ENCODE assay signal across 8 cellular contexts in genomic region chr11:46242961-46243795, GRCh38. TPM values are rescaled to one million over a fixed set of nuclear protein-coding genes. Genes with fewer than 3 reads are reported as not detected.
DNase-seq lines count a peak whose midpoint lies in the region; ATAC-seq and TF ChIP-seq lines count a peak whose summit lies in the region.

No MANE protein-coding gene starts in this region.

- TF ChIP-seq POLR2A in IMR-90 (IDR thresholded peaks at IDR 0.05; ENCODE audit: low read depth, low read length) = peak; percentile 80

- H3K9ac ChIP-seq in IMR-90 (ENCODE audit: low read depth, low read length) = peak overlapping the region; percentile 91

- H3K36me3 ChIP-seq in IMR-90 (ENCODE audit: control insufficient read depth, insufficient read depth, low read length) = no peaks in the 10 kb centered on the region

- H3K14ac ChIP-seq in IMR-90 (replicated peaks; ENCODE audit: low read depth, low read length) = peak overlapping the region; percentile 100

- in situ Hi-C loops in IMR-90 (cut with MboI; ENCODE audit: low sequenced_read_pairs) = loop anchor here (5.0 kb wide), 1 partner anchor 39 kb away; no protein-coding TSS in a partner anchor

- H3K18ac ChIP-seq in IMR-90 (ENCODE audit: low read depth, low read length) = peak overlapping the region; percentile 91

- WGBS in IMR-90 (ENCODE audit: extremely low coverage in 2 of 2, insufficient read length in 1 of 2), 2 experiments = 1% methylated on average over 16 of the region's 46 CpGs; no CpG with 5 or more reads in 1 of the 2 experiments

- TF ChIP-seq RAD21 in IMR-90 (IDR thresholded peaks at IDR 0.05; ENCODE audit: low read length) = no peak

- H2BK15ac ChIP-seq in IMR-90 (ENCODE audit: low read depth, low read length) = peak overlapping the region; percentile 96

- H4K5ac ChIP-seq in IMR-90 (ENCODE audit: low read depth, low read length) = peak overlapping the region; percentile 95

- TF ChIP-seq CTCF in IMR-90 (conservative IDR thresholded peaks at IDR 0.05; ENCODE audit: low read depth, low read length) (no peak), epithelial cell of proximal tubule (conservative IDR thresholded peaks at IDR 0.05; ENCODE audit: low read depth, low read length) (no peak)

- H2AFZ ChIP-seq in IMR-90 (replicated peaks; ENCODE audit: low read length, poor library complexity) = peak overlapping the region; percentile 91

- BruUV-seq in IMR-90 (replicated peaks; lab: Mats Ljungman, UMichigan) = no TSS peak

- peaks cover 15% of the 10 kb centered on the region for H3K9me1 ChIP-seq in IMR-90 (ENCODE audit: insufficient read depth, low read length)

- H3K4ac ChIP-seq in IMR-90 (ENCODE audit: low read depth, low read length) = peak overlapping the region; percentile 100

- peaks cover 23% of the 10 kb centered on the region for H3K4me1 ChIP-seq in IMR-90 (ENCODE audit: control insufficient read depth, insufficient read depth, low read length)

- peaks cover 12 to 59% of the 10 kb centered on the region in 2 experiments for H3K79me1 ChIP-seq in IMR-90 (ENCODE audit: low read depth in 1 of 2, low read length in 2 of 2)

- H3K4me3 ChIP-seq in IMR-90 (ENCODE audit: insufficient read depth, low read depth, low read length) = peak overlapping the region; percentile 38
- H3K4me3 ChIP-seq in epithelial cell of proximal tubule (ENCODE audit: low read depth, low read length) = peak overlapping the region; percentile 66

- DNase-seq in D341Med (ENCODE audit: low spot score) (peak; percentile 97), IMR-90 (peak; percentile 97), OCI-M2 (lab: John Stamatoyannopoulos, UW; ENCODE audit: unreplicated experiment) (peak; percentile 61), activated T-cell treated with anti-CD3 and anti-CD28 coated beads for 48 hours (ENCODE audit: low read depth) (peak; percentile 93), epithelial cell of proximal tubule (ENCODE audit: low read depth) (no peak), mucosa of gallbladder (ENCODE audit: low spot score) (peak; percentile 92)
- peak; percentile 89 to 94 for DNase-seq in stimulated activated CD8-positive, alpha-beta memory T cell treated with anti-CD3 and anti-CD28 coated beads, Interleukin-2, amount 100 ng/mL, for 48 hours (ENCODE audit: low read depth in 2 of 2)

- intact Hi-C loops in IMR-90 (cut with micrococcal nuclease) = no loop called here

- peak overlapping the region; percentile 93 for H2BK5ac ChIP-seq in IMR-90 (ENCODE audit: low read depth, low read length, poor library complexity, severe bottlenecking)

- H3K9me3 ChIP-seq in IMR-90 (ENCODE audit: control insufficient read depth, insufficient read depth, low read length) = no peaks in the 10 kb centered on the region

- H4K91ac ChIP-seq in IMR-90 (ENCODE audit: insufficient read depth, low read depth, low read length) = peak overlapping the region; percentile 100

- H2BK120ac ChIP-seq in IMR-90 (ENCODE audit: low read depth, low read length) = peak overlapping the region; percentile 98

- H3K56ac ChIP-seq in IMR-90 (ENCODE audit: extremely low read depth, insufficient read depth, low read length) = peak overlapping the region; percentile 99

- H3K4me2 ChIP-seq in IMR-90 (ENCODE audit: low read depth, low read length) = peak overlapping the region; percentile 78

- peak overlapping the region; percentile 91 to 100 for H4K8ac ChIP-seq in IMR-90 (ENCODE audit: low read depth in 2 of 2, low read length in 2 of 2)

- H3K27me3 ChIP-seq in IMR-90 (ENCODE audit: control insufficient read depth, insufficient read depth, low read length) = no peaks in the 10 kb centered on the region

- dilution Hi-C loops in IMR-90 (cut with HindIII; ENCODE audit: low sequenced_read_pairs, unreplicated experiment) = no loop called here

- ATAC-seq in GM21526 (IDR thresholded peaks at IDR 0.05; ENCODE audit: low FRiP score, unreplicated experiment) (peak; percentile 60), IMR-90 (ENCODE audit: low read depth) (peak; percentile 84)

- H2BK20ac ChIP-seq in IMR-90 (ENCODE audit: low read depth, low read length) = peak overlapping the region; percentile 93

- CTCF ChIA-PET in IMR-90 (lab: Yijun Ruan, JAX) = interaction anchor here (1.1 to 1.3 kb wide), 3 partner anchors 36 to 66 kb away, joined by 4 to 6 read pairs (median 4); no protein-coding TSS in a partner anchor

- H4K20me1 ChIP-seq in IMR-90 (ENCODE audit: insufficient read depth, low read length) = no peaks in the 10 kb centered on the region

- peak overlapping the region; percentile 92 for H3K27ac ChIP-seq in IMR-90 (ENCODE audit: insufficient read depth, low read length)

- H2AK5ac ChIP-seq in IMR-90 (ENCODE audit: low read depth, low read length) = peak overlapping the region; percentile 99

- peak overlapping the region; percentile 99 for H3K23ac ChIP-seq in IMR-90 (ENCODE audit: low read depth, low read length)

- POLR2A ChIA-PET in IMR-90 (lab: Charles Lee; ENCODE audit: unreplicated experiment) = interaction anchor here (0.5 to 1.5 kb wide), 8 partner anchors 34 to 212 kb away, joined by 3 to 13 read pairs (median 4); partner anchors contain the start of gene CREB3L1

- H2AK9ac ChIP-seq in IMR-90 (replicated peaks; ENCODE audit: low read depth, low read length, poor library complexity) = peak overlapping the region; percentile 99

TF ChIP-seq in IMR-90, 13 proteins besides CTCF, POLR2A, EP300 and RAD21:
- TF ChIP-seq CEBPB (IDR thresholded peaks at IDR 0.05; ENCODE audit: low read depth, low read length) = peak; percentile 100
- peak; percentile 94 for TF ChIP-seq MAZ (IDR thresholded peaks at IDR 0.05; ENCODE audit: borderline replicate concordance, low read depth, low read length)
- TF ChIP-seq MAFK (IDR thresholded peaks at IDR 0.05; ENCODE audit: low read depth, low read length) = no peak

RNA-seq across cellular contexts. Expression of gene CREB3L1, which starts 34.3 kb away (rescaled TPM):
- total RNA-seq in IMR-90 (2012; rRNA removed) = 8.1 and 10.0 TPM in 2 replicates
- 76.9 and 82.3 TPM in 2 replicates for polyA plus RNA-seq in IMR-90 (2012; rRNA removed)
- polyA plus RNA-seq in IMR-90 (2012; cell fraction: cytosol; rRNA removed) = 85.0 and 112 TPM in 2 replicates
- 50.1 and 52.2 TPM in 2 replicates for polyA plus RNA-seq in IMR-90 (2012; cell fraction: nucleus; rRNA removed; ENCODE audit: low replicate concordance)
- 0.29 and 2.4 TPM in 2 replicates for total RNA-seq in epithelial cell of proximal tubule
- 81.6 TPM for total RNA-seq in mucosa of gallbladder
